In the genomic region with DNA sequence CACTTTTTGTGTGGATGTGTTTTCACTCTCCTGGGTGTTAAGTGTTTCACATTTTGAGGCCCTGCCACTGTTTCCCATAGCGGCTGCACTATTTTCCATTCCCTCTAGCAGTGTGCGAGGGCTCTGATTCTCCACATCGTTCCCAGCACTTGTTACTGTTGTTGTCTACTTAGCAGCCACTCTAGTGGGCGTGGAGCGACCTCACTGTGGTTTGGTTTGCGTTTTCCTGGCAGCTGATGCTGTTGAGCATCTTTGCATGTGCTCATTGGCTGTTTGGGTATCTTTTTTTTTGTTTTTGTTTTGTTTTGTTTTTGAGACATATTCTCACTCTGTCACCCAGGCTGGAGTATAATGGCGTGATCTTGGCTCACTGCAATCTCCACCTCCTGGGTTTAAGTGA, we compare ENCODE assay signal across 16 cellular contexts. TPM values are rescaled to one million over a fixed set of nuclear protein-coding genes. Genes with fewer than 3 reads are reported as not detected.
DNase-seq lines count a peak whose midpoint lies in the region; ATAC-seq and TF ChIP-seq lines count a peak whose summit lies in the region.
"Had no signal": no experiment of that assay in that cellular context is flagged by ENCODE, and none has a peak within 500 bp of the region (broad histone marks: within the 10 kb centered on the region; RNA-seq: fewer than 3 reads in every experiment).

No MANE protein-coding gene starts in this region.

- H3K36me3 ChIP-seq in psoas muscle (ENCODE audit: insufficient read depth in 1 of 2, low read depth in 1 of 2) (peaks cover 3 to 52% of the 10 kb centered on the region in 2 donors), mesenchymal stem cell (ENCODE audit: control insufficient read depth in 1 of 2, insufficient read depth in 2 of 2, low read depth in 1 of 2, low read length in 2 of 2) (peaks cover 39 to 68% of the 10 kb centered on the region in 2 experiments)

- ATAC-seq in sciatic nerve = no peak
- no peak for ATAC-seq in psoas muscle
- no peak for ATAC-seq in GM18858 (IDR thresholded peaks at IDR 0.05; ENCODE audit: unreplicated experiment)
- ATAC-seq: left lung had no signal

- H3K27ac ChIP-seq in psoas muscle (no peak overlapping the region), mesenchymal stem cell (ENCODE audit: low read length, poor library complexity, severe bottlenecking) (no peak overlapping the region)
- H3K27ac ChIP-seq: 22Rv1, left lung, upper lobe of left lung had no signal

- H3K4me1 Mint-ChIP-seq in activated CD4-positive, alpha-beta T cell treated with anti-CD3 and anti-CD28 coated beads, Interleukin-2, amount 10 ng/mL, durations not matched to agents 24 days and 14 days = peaks cover 29% of the 10 kb centered on the region

- no peaks in the 10 kb centered on the region for H3K27me3 Mint-ChIP-seq in activated CD4-positive, alpha-beta T cell treated with anti-CD3 and anti-CD28 coated beads, Interleukin-2, amount 10 ng/mL, durations not matched to agents 24 days and 14 days

- H3K9me3 ChIP-seq in psoas muscle (no peaks in the 10 kb centered on the region), mesenchymal stem cell (ENCODE audit: control insufficient read depth, low read length) (no peaks in the 10 kb centered on the region)
- H3K9me3 ChIP-seq: left lung, upper lobe of left lung had no signal

- no peak overlapping the region for H2BK12ac ChIP-seq in mesenchymal stem cell (ENCODE audit: low read length in 2 of 2)

- H3K27me3 ChIP-seq in psoas muscle (ENCODE audit: insufficient read depth in 3 of 3, low read length in 2 of 3) (no peaks in the 10 kb centered on the region), mesenchymal stem cell (ENCODE audit: control insufficient read depth in 1 of 2, insufficient read depth in 1 of 2, low read length in 2 of 2) (no peaks in the 10 kb centered on the region)
- H3K27me3 ChIP-seq: left lung, upper lobe of left lung had no signal

- H3K4me3 ChIP-seq in choroid plexus epithelial cell (ENCODE audit: low read depth, low read length) (no peak overlapping the region), psoas muscle (no peak overlapping the region), mesenchymal stem cell (ENCODE audit: insufficient read depth in 1 of 2, low read depth in 1 of 2, low read length in 2 of 2) (no peak overlapping the region)
- H3K4me3 ChIP-seq: left lung, upper lobe of left lung had no signal

- no peak overlapping the region for H2AFZ ChIP-seq in mesenchymal stem cell (ENCODE audit: low read depth, low read length)

- peak overlapping the region; percentile 84 for H3K27ac Mint-ChIP-seq in activated CD4-positive, alpha-beta T cell treated with anti-CD3 and anti-CD28 coated beads, Interleukin-2, amount 10 ng/mL, durations not matched to agents 24 days and 14 days

- peak; percentile 21 for DNase-seq in NCI-H2107 treated with DMSO at 0.1 percent for 48 hours (lab: John Stamatoyannopoulos, UW; ENCODE audit: unreplicated experiment)
- no peak for DNase-seq in NCI-H2107 (lab: John Stamatoyannopoulos, UW)
- peak; percentile 88 for DNase-seq in activated CD4-positive, alpha-beta T cell treated with anti-CD3 and anti-CD28 coated beads, Interleukin-2, amount 10 ng/mL, durations not matched to agents 24 days and 14 days
- peak; percentile 71 for DNase-seq in choroid plexus epithelial cell (ENCODE audit: low read depth)
- DNase-seq in sciatic nerve (ENCODE audit: low spot score) = peak; percentile 33
- no peak for DNase-seq in psoas muscle
- no peak for DNase-seq in mesenchymal stem cell
- DNase-seq: activated gamma-delta T cell treated with Interleukin-2 at 50 U/mL for 16 hours; effector CD8-positive, alpha-beta T cell; GOT3; NCI-H187 treated with DMSO at 0.1 percent for 48 hours; nephron progenitor cell; upper lobe of left lung had no signal

- TF ChIP-seq CTCF in choroid plexus epithelial cell (conservative IDR thresholded peaks at IDR 0.05; ENCODE audit: low read depth, low read length) = no peak
- TF ChIP-seq CTCF in psoas muscle (IDR thresholded peaks at IDR 0.05) = no peak

- peaks cover 13% of the 10 kb centered on the region for H3K79me1 ChIP-seq in mesenchymal stem cell (replicated peaks; ENCODE audit: low read length, poor library complexity, severe bottlenecking)

- intact Hi-C loops in activated CD4-positive, alpha-beta T cell treated with anti-CD3 and anti-CD28 coated beads, Interleukin-2, amount 10 ng/mL, durations not matched to agents 24 days and 14 days (cut with micrococcal nuclease) = no loop called here
- intact Hi-C loops in sciatic nerve (cut with DNase I) = loop anchor here (2.0 kb wide), 1 partner anchor 29 kb away; no protein-coding TSS in a partner anchor
- intact Hi-C loops in psoas muscle (cut with DNase I) = no loop called here

- H3K23ac ChIP-seq in mesenchymal stem cell (ENCODE audit: low read length in 2 of 2) = no peak overlapping the region

- no peak overlapping the region for H3K14ac ChIP-seq in mesenchymal stem cell (ENCODE audit: low read length in 2 of 2)

- H2BK5ac ChIP-seq in mesenchymal stem cell (ENCODE audit: low read depth, low read length, poor library complexity, severe bottlenecking) = no peak overlapping the region

- 77 to 86% (median 79%) methylated on average over 7 of the region's 7 CpGs for WGBS in psoas muscle, 3 donors
- WGBS in mesenchymal stem cell = 96% methylated on average over 7 of the region's 7 CpGs

- no peak overlapping the region for H3K18ac ChIP-seq in mesenchymal stem cell (ENCODE audit: low read depth in 1 of 2, low read length in 2 of 2)

- no peak overlapping the region for H2BK120ac ChIP-seq in mesenchymal stem cell (ENCODE audit: low read depth, low read length)

- no peak overlapping the region for H4K8ac ChIP-seq in mesenchymal stem cell (ENCODE audit: low read length)

- H3K36me3 Mint-ChIP-seq in activated CD4-positive, alpha-beta T cell treated with anti-CD3 and anti-CD28 coated beads, Interleukin-2, amount 10 ng/mL, durations not matched to agents 24 days and 14 days (ENCODE audit: low read depth) = peaks cover 36% of the 10 kb centered on the region

- no peak overlapping the region for H2BK15ac ChIP-seq in mesenchymal stem cell (ENCODE audit: low read depth, poor library complexity, severe bottlenecking)

- no peak overlapping the region for H3K9ac ChIP-seq in mesenchymal stem cell (ENCODE audit: low read length)

- no peak overlapping the region for H2AK5ac ChIP-seq in mesenchymal stem cell (ENCODE audit: low read length, severe bottlenecking)

- no peak overlapping the region for H3K4ac ChIP-seq in mesenchymal stem cell (ENCODE audit: low read depth in 1 of 2, low read length in 2 of 2)

- H3K9me3 Mint-ChIP-seq in activated CD4-positive, alpha-beta T cell treated with anti-CD3 and anti-CD28 coated beads, Interleukin-2, amount 10 ng/mL, durations not matched to agents 24 days and 14 days = no peaks in the 10 kb centered on the region

- no peak overlapping the region for H4K91ac ChIP-seq in mesenchymal stem cell (ENCODE audit: low read length)

- peak overlapping the region; percentile 22 for H3K4me3 Mint-ChIP-seq in activated CD4-positive, alpha-beta T cell treated with anti-CD3 and anti-CD28 coated beads, Interleukin-2, amount 10 ng/mL, durations not matched to agents 24 days and 14 days
- H3K4me3 Mint-ChIP-seq: nephron progenitor cell had no signal

- H3K4me1 ChIP-seq in psoas muscle = peaks cover 36% of the 10 kb centered on the region
- H3K4me1 ChIP-seq in mesenchymal stem cell (ENCODE audit: control insufficient read depth, insufficient read depth, low read depth, low read length) = peaks cover 27% of the 10 kb centered on the region
- H3K4me1 ChIP-seq: left lung had no signal

- H3K4me2 ChIP-seq in mesenchymal stem cell (ENCODE audit: low read length, poor library complexity, severe bottlenecking) = no peak overlapping the region

RNA-seq across cellular contexts. Expression of a gene that starts 14.4 kb away (rescaled TPM):
- 20.6 and 23.7 TPM in 2 replicates for total RNA-seq in activated CD4-positive, alpha-beta T cell treated with anti-CD3 and anti-CD28 coated beads, Interleukin-2, amount 10 ng/mL, durations not matched to agents 24 days and 14 days
- total RNA-seq in sciatic nerve (38.9 TPM), psoas muscle (10 to 100 TPM; 29.2 to 59.2 (median 29.7) TPM)
- 10 to 100 TPM; 26.0 to 36.7 (median 29.6) TPM for polyA plus RNA-seq in psoas muscle
- 17.1 TPM for polyA plus RNA-seq in mesenchymal stem cell (2013, experiment 1 of 2)
- polyA plus RNA-seq in mesenchymal stem cell (2013, experiment 2 of 2) = 17.1 TPM

Comparison
In these comparisons a context has a peak if more than half of its experiments do, and no peak if none do; other contexts are left out.
1. DNase-seq: peak in NCI-H2107 treated with DMSO at 0.1 percent for 48 hours (single experiment), activated CD4-positive, alpha-beta T cell treated with anti-CD3 and anti-CD28 coated beads, Interleukin-2, amount 10 ng/mL, durations not matched to agents 24 days and 14 days (single experiment), choroid plexus epithelial cell (single experiment) and sciatic nerve (single experiment); none in NCI-H2107 (single experiment), psoas muscle (0 of 2) and mesenchymal stem cell (single experiment).